ENCODE assay signal across 8 cellular contexts in genomic region chr3:11059090-11059798, GRCh38.
DNase-seq lines count a peak whose midpoint lies in the region; ATAC-seq and TF ChIP-seq lines count a peak whose summit lies in the region.

No MANE protein-coding gene starts in this region.

- no peaks in the 10 kb centered on the region for H3K36me3 Mint-ChIP-seq in activated T-helper 17 cell treated with anti-CD3 and anti-CD28 coated beads, Interleukin-2, amount 50 U/mL, for 72 hours (ENCODE audit: low read depth)
- no peaks in the 10 kb centered on the region for H3K36me3 Mint-ChIP-seq in CD4-positive, alpha-beta T cell (ENCODE audit: low read depth)

- no peak overlapping the region for H3K4me2 ChIP-seq in GM23248 (ENCODE audit: unreplicated experiment)

- CTCF ChIA-PET in BJ (lab: Yijun Ruan, JAX), result interaction anchor here (0.7 to 6.3 kb wide), 45 partner anchors 10 to 311 kb away, joined by 3 to 110 read pairs (median 5); partner anchors contain the start of genes ATG7 and HRH1
- CTCF ChIA-PET in CD4-positive, alpha-beta T cell (lab: Charles Lee), result no interaction called here

- H3K4me3 ChIP-seq in BJ (ENCODE audit: low read depth, low read length) (no peak overlapping the region), GM23248 (no peak overlapping the region), psoas muscle (no peak overlapping the region)

- H3K36me3 ChIP-seq in BJ (ENCODE audit: control insufficient read depth, insufficient read depth, low read length) (no peaks in the 10 kb centered on the region), GM23248 (ENCODE audit: low read depth) (no peaks in the 10 kb centered on the region), psoas muscle (ENCODE audit: insufficient read depth in 1 of 2, low read depth in 1 of 2) (no peaks in the 10 kb centered on the region)

- no peak overlapping the region for H3K9ac ChIP-seq in GM23248

- peaks cover 4% of the 10 kb centered on the region for H3K4me1 Mint-ChIP-seq in activated T-helper 17 cell treated with anti-CD3 and anti-CD28 coated beads, Interleukin-2, amount 50 U/mL, for 72 hours
- no peaks in the 10 kb centered on the region for H3K4me1 Mint-ChIP-seq in CD4-positive, alpha-beta T cell (ENCODE audit: low read depth)

- H3K79me2 ChIP-seq in GM23248 (ENCODE audit: insufficient read depth), result no peaks in the 10 kb centered on the region

- H3K27me3 ChIP-seq in BJ (ENCODE audit: control insufficient read depth, insufficient read depth, low read length), result peaks cover 6% of the 10 kb centered on the region; the same call in 1 of the 2 replicates
- no peaks in the 10 kb centered on the region; the same call in 1 of the 2 replicates for H3K27me3 ChIP-seq in GM23248 (replicated peaks; ENCODE audit: insufficient read depth)
- peaks cover 0 to 40% (median 2%) of the 10 kb centered on the region in 3 donors for H3K27me3 ChIP-seq in psoas muscle (ENCODE audit: insufficient read depth in 3 of 3, low read length in 2 of 3)
- H3K27me3 ChIP-seq in CD4-positive, alpha-beta T cell (ENCODE audit: control insufficient read depth, insufficient read depth, low read length), result peaks cover 9% of the 10 kb centered on the region

- H3K9me3 Mint-ChIP-seq in activated T-helper 17 cell treated with anti-CD3 and anti-CD28 coated beads, Interleukin-2, amount 50 U/mL, for 72 hours, result peaks cover 4% of the 10 kb centered on the region
- H3K9me3 Mint-ChIP-seq in CD4-positive, alpha-beta T cell, result no peaks in the 10 kb centered on the region

- H3K4me1 ChIP-seq in GM23248 (ENCODE audit: insufficient read depth) (no peaks in the 10 kb centered on the region; the same call in 1 of the 2 replicates), psoas muscle (no peaks in the 10 kb centered on the region)

- no peak overlapping the region for H3K27ac ChIP-seq in GM23248
- H3K27ac ChIP-seq in psoas muscle, result no peak overlapping the region
- H3K27ac ChIP-seq in CD4-positive, alpha-beta T cell (ENCODE audit: low read depth, low read length), result no peak overlapping the region

- ATAC-seq in activated T-helper 17 cell treated with anti-CD3 and anti-CD28 coated beads, Interleukin-2, amount 50 U/mL, for 72 hours (replicated peaks), result peak; percentile 60
- ATAC-seq in psoas muscle, result peak; percentile 81 to 86 (median 84)
- no peak for ATAC-seq in CD4-positive, alpha-beta T cell (ENCODE audit: poor library complexity)
- ATAC-seq in HG03342 (IDR thresholded peaks at IDR 0.05; ENCODE audit: unreplicated experiment), result no peak

- intact Hi-C loops in head of caudate nucleus (cut with DNase I) (loop anchor here (1.0 kb wide), 1 partner anchor 114 kb away; no protein-coding TSS in a partner anchor), psoas muscle (cut with DNase I) (loop anchor here (1.0 to 2.0 kb wide), 3 partner anchors 113 to 300 kb away; no protein-coding TSS in a partner anchor)
- intact Hi-C loops in CD4-positive, alpha-beta T cell (cut with DNase I, micrococcal nuclease), result loop anchor here in 1 of 2 experiments (10.0 kb wide), 1 partner anchor 304 kb away; no protein-coding TSS in a partner anchor

- no peaks in the 10 kb centered on the region for H3F3A ChIP-seq in GM23248 (ENCODE audit: insufficient read depth)

- 31 to 35% methylated on average over 14 of the region's 14 CpGs for WGBS in GM23248 (ENCODE audit: low coverage in 1 of 2, low lambda C conversion rate in 2 of 2, missing lambda C conversion rate in 2 of 2), 2 experiments
- WGBS in psoas muscle, 3 donors, result 23 to 35% (median 30%) methylated on average over 14 of the region's 14 CpGs

- in situ Hi-C loops in GM23248 (cut with MboI), result loop anchor here (10.0 to 25.0 kb wide), 3 partner anchors 104 to 304 kb away; no protein-coding TSS in a partner anchor

- H3K9me3 ChIP-seq in GM23248 (ENCODE audit: low read depth) (no peaks in the 10 kb centered on the region), psoas muscle (no peaks in the 10 kb centered on the region)
- H3K9me3 ChIP-seq in CD4-positive, alpha-beta T cell (ENCODE audit: control insufficient read depth, low read length), result no peaks in the 10 kb centered on the region

- no peaks in the 10 kb centered on the region for H4K20me1 ChIP-seq in GM23248 (ENCODE audit: insufficient read depth)

- H3K27ac Mint-ChIP-seq in activated T-helper 17 cell treated with anti-CD3 and anti-CD28 coated beads, Interleukin-2, amount 50 U/mL, for 72 hours, result no peak overlapping the region
- H3K27ac Mint-ChIP-seq in CD4-positive, alpha-beta T cell, result no peak overlapping the region

- DNase-seq in BJ (ENCODE audit: low read depth), result no peak
- DNase-seq in GM23248, result peak; percentile 85
- peak; percentile 46 to 75 for DNase-seq in NCI-H526 (lab: John Stamatoyannopoulos, UW)
- peak; percentile 54 to 92 (median 78) for DNase-seq in head of caudate nucleus
- peak; percentile 37 to 64 for DNase-seq in psoas muscle
- no peak for DNase-seq in CD4-positive, alpha-beta T cell

- no peaks in the 10 kb centered on the region for H3K9me2 ChIP-seq in GM23248 (ENCODE audit: insufficient read depth)

- H2AFZ ChIP-seq in GM23248, result no peak overlapping the region

- POLR2A ChIA-PET in BJ (lab: Charles Lee), result no interaction called here
- POLR2A ChIA-PET in CD4-positive, alpha-beta T cell (lab: Charles Lee), result no interaction called here

- H3K4me3 Mint-ChIP-seq in activated T-helper 17 cell treated with anti-CD3 and anti-CD28 coated beads, Interleukin-2, amount 50 U/mL, for 72 hours, result no peak overlapping the region
- H3K4me3 Mint-ChIP-seq in CD4-positive, alpha-beta T cell, result no peak overlapping the region

- peaks cover 17% of the 10 kb centered on the region for H3K27me3 Mint-ChIP-seq in activated T-helper 17 cell treated with anti-CD3 and anti-CD28 coated beads, Interleukin-2, amount 50 U/mL, for 72 hours
- peaks cover 13% of the 10 kb centered on the region for H3K27me3 Mint-ChIP-seq in CD4-positive, alpha-beta T cell

- TF ChIP-seq CTCF in BJ (IDR thresholded peaks at IDR 0.05; ENCODE audit: insufficient read depth, low read depth, low read length) (peak; percentile 86), psoas muscle (IDR thresholded peaks at IDR 0.05) (peak; percentile 78)
- no peak for TF ChIP-seq CTCF in CD4-positive, alpha-beta T cell (IDR thresholded peaks at IDR 0.05)

Comparison
In these comparisons a context has a peak if more than half of its experiments do, and no peak if none do; other contexts are left out.
1. DNase-seq: peak in GM23248 (single experiment), NCI-H526 (2 of 2), head of caudate nucleus (42 of 42) and psoas muscle (2 of 2); none in BJ (single experiment) and CD4-positive, alpha-beta T cell (0 of 10).
2. ATAC-seq: peak in activated T-helper 17 cell treated with anti-CD3 and anti-CD28 coated beads, Interleukin-2, amount 50 U/mL, for 72 hours (single experiment) and psoas muscle (4 of 4); none in CD4-positive, alpha-beta T cell (single experiment) and HG03342 (single experiment).